In the genomic region with DNA sequence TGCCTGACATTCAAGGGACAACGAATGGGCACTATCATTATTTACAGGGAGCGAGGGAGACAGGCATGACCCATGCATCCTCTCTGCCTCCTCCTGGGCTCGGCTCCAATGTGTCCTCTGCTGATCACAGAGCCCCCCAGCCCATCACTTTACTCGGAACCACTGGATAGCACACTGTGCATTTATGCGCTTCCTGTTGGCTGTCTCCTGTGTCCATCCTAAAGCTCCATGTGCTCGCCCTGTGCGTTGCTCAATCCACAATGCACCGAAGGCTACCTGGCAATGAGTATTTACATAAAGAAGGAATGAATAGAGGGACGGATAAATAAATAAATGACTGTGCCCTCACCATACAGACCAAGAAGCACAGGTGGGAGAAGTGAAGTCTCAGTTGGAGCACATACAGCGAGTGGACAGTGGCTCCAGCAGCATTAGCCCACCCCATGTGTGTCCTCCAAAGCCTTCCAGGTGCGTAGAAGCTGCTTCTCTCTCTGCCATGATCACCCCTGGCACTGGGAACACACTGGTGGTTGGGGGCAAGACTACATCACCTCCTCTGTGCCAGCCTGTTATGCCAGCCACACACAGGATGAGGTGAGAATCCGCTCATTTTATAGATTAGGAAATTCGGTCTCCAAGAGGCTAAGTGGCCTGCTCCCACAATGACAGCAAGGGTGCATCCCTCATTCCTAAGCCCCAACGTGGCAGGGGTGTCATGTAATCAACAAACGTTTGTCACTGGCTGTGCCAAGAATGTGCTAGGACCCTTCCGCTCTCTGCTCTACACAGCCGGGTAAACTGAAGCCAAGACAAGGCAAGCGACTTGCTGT, we compare ENCODE assay signal across 1 cellular context.
TF ChIP-seq lines count a peak whose summit lies in the region.

No MANE protein-coding gene starts in this region.

TF ChIP-seq in GM23338, 12 proteins besides CTCF, POLR2A, EP300 and RAD21 (continued from another document):
- TF ChIP-seq, protein P1, sequence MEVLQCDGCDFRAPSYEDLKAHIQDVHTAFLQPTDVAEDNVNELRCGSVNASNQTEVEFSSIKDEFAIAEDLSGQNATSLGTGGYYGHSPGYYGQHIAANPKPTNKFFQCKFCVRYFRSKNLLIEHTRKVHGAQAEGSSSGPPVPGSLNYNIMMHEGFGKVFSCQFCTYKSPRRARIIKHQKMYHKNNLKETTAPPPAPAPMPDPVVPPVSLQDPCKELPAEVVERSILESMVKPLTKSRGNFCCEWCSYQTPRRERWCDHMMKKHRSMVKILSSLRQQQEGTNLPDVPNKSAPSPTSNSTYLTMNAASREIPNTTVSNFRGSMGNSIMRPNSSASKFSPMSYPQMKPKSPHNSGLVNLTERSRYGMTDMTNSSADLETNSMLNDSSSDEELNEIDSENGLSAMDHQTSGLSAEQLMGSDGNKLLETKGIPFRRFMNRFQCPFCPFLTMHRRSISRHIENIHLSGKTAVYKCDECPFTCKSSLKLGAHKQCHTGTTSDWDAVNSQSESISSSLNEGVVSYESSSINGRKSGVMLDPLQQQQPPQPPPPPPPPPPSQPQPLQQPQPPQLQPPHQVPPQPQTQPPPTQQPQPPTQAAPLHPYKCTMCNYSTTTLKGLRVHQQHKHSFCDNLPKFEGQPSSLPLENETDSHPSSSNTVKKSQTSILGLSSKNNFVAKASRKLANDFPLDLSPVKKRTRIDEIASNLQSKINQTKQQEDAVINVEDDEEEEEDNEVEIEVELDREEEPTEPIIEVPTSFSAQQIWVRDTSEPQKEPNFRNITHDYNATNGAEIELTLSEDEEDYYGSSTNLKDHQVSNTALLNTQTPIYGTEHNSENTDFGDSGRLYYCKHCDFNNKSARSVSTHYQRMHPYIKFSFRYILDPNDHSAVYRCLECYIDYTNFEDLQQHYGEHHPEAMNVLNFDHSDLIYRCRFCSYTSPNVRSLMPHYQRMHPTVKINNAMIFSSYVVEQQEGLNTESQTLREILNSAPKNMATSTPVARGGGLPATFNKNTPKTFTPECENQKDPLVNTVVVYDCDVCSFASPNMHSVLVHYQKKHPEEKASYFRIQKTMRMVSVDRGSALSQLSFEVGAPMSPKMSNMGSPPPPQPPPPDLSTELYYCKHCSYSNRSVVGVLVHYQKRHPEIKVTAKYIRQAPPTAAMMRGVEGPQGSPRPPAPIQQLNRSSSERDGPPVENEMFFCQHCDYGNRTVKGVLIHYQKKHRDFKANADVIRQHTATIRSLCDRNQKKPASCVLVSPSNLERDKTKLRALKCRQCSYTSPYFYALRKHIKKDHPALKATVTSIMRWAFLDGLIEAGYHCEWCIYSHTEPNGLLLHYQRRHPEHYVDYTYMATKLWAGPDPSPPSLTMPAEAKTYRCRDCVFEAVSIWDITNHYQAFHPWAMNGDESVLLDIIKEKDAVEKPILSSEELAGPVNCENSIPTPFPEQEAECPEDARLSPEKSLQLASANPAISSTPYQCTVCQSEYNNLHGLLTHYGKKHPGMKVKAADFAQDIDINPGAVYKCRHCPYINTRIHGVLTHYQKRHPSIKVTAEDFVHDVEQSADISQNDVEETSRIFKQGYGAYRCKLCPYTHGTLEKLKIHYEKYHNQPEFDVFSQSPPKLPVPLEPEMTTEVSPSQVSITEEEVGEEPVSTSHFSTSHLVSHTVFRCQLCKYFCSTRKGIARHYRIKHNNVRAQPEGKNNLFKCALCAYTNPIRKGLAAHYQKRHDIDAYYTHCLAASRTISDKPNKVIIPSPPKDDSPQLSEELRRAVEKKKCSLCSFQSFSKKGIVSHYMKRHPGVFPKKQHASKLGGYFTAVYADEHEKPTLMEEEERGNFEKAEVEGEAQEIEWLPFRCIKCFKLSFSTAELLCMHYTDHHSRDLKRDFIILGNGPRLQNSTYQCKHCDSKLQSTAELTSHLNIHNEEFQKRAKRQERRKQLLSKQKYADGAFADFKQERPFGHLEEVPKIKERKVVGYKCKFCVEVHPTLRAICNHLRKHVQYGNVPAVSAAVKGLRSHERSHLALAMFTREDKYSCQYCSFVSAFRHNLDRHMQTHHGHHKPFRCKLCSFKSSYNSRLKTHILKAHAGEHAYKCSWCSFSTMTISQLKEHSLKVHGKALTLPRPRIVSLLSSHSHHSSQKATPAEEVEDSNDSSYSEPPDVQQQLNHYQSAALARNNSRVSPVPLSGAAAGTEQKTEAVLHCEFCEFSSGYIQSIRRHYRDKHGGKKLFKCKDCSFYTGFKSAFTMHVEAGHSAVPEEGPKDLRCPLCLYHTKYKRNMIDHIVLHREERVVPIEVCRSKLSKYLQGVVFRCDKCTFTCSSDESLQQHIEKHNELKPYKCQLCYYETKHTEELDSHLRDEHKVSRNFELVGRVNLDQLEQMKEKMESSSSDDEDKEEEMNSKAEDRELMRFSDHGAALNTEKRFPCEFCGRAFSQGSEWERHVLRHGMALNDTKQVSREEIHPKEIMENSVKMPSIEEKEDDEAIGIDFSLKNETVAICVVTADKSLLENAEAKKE (CRISPR knock-in tag; IDR thresholded peaks at IDR 0.05): no peak
- TF ChIP-seq NANOG (IDR thresholded peaks at IDR 0.05; ENCODE audit: borderline replicate concordance): no peak
